In genomic region chr12:92921877-92922276, GRCh38 we compare ENCODE assay signal across 10 cellular contexts. TPM values are rescaled to one million over a fixed set of nuclear protein-coding genes. Genes with fewer than 3 reads are reported as not detected.
A peak's percentile ranks its signal among the peaks of the same experiment; 100 is the strongest.
DNase-seq lines count a peak whose midpoint lies in the region; ATAC-seq, FAIRE-seq and TF ChIP-seq lines count a peak whose summit lies in the region.
"Had no signal": no experiment of that assay in that cellular context is flagged by ENCODE, and none has a peak within 500 bp of the region (broad histone marks: within the 10 kb centered on the region; RNA-seq: fewer than 3 reads in every experiment).

No MANE protein-coding gene starts in this region.

- peak; percentile 96 for ATAC-seq in GM18907 (IDR thresholded peaks at IDR 0.05; ENCODE audit: unreplicated experiment)
- peak; percentile 90 for ATAC-seq in HG02678 (IDR thresholded peaks at IDR 0.05; ENCODE audit: unreplicated experiment)
- ATAC-seq in HG03558 (IDR thresholded peaks at IDR 0.05; ENCODE audit: extremely low read depth, unreplicated experiment), result peak; percentile 90
- ATAC-seq in SK-N-SH treated with all-trans-retinoic acid at 6 μM for 48 hours, result no peak

- DNase-seq in GM12892 (ENCODE audit: insufficient read length) (no peak), NCI-H2081 (lab: John Stamatoyannopoulos, UW) (no peak), NCI-H2081 treated with DMSO at 0.1 percent for 48 hours (lab: John Stamatoyannopoulos, UW) (no peak), NK-92 (lab: John Stamatoyannopoulos, UW; ENCODE audit: unreplicated experiment) (no peak)
- DNase-seq: colonic mucosa, KBM-7 had no signal

- TF ChIP-seq POLR2A in GM12892 (IDR thresholded peaks at IDR 0.05; ENCODE audit: low read depth, low read length), result no peak

- FAIRE-seq in GM12892 (lab: Jason Lieb, UNC), result peak; percentile 36

TF ChIP-seq in SK-N-SH treated with all-trans-retinoic acid at 6 μM for 48 hours, 23 proteins besides CTCF, POLR2A, EP300 and RAD21:
- TF ChIP-seq ISL1 (CRISPR knock-in tag; IDR thresholded peaks at IDR 0.05), result no peak
- no peak for TF ChIP-seq ESRRG (CRISPR knock-in tag; IDR thresholded peaks at IDR 0.05)
- TF ChIP-seq ZNF8 (CRISPR knock-in tag; IDR thresholded peaks at IDR 0.05), result no peak
- TF ChIP-seq BACH2 (CRISPR knock-in tag; IDR thresholded peaks at IDR 0.05; ENCODE audit: borderline replicate concordance), result no peak
- TF ChIP-seq OSR1 (CRISPR knock-in tag; IDR thresholded peaks at IDR 0.05), result no peak
- no peak for TF ChIP-seq PPARA (CRISPR knock-in tag; IDR thresholded peaks at IDR 0.05; ENCODE audit: borderline replicate concordance)
- no peak for TF ChIP-seq TCF4 (CRISPR knock-in tag; IDR thresholded peaks at IDR 0.05; ENCODE audit: borderline replicate concordance)
- no peak for TF ChIP-seq TOX (CRISPR knock-in tag; IDR thresholded peaks at IDR 0.05; ENCODE audit: borderline replicate concordance)
- TF ChIP-seq ZFP30 (CRISPR knock-in tag; IDR thresholded peaks at IDR 0.05), result no peak
- no peak for TF ChIP-seq TSHZ2 (CRISPR knock-in tag; IDR thresholded peaks at IDR 0.05)
- no peak for TF ChIP-seq GLIS3 (CRISPR knock-in tag; IDR thresholded peaks at IDR 0.05)
- TF ChIP-seq CSRNP3 (CRISPR knock-in tag; IDR thresholded peaks at IDR 0.05), result no peak
- TF ChIP-seq CSDC2 (CRISPR knock-in tag; IDR thresholded peaks at IDR 0.05), result no peak
- TF ChIP-seq PATZ1 (CRISPR knock-in tag; IDR thresholded peaks at IDR 0.05; ENCODE audit: borderline replicate concordance), result no peak
- no peak for TF ChIP-seq ZNF565 (CRISPR knock-in tag; conservative IDR thresholded peaks at IDR 0.05; ENCODE audit: low read depth)
- TF ChIP-seq ARNTL (CRISPR knock-in tag; IDR thresholded peaks at IDR 0.05; ENCODE audit: borderline replicate concordance, low read depth), result no peak
- no peak for TF ChIP-seq CREB5 (CRISPR knock-in tag; IDR thresholded peaks at IDR 0.05; ENCODE audit: low read depth)
- TF ChIP-seq POU6F1 (CRISPR knock-in tag; IDR thresholded peaks at IDR 0.05; ENCODE audit: borderline replicate concordance, low read depth), result no peak
- TF ChIP-seq ZNF70 (CRISPR knock-in tag; IDR thresholded peaks at IDR 0.05), result no peak
- TF ChIP-seq ZC3H10 (CRISPR knock-in tag; IDR thresholded peaks at IDR 0.05), result no peak
TF ChIP-seq in SK-N-SH treated with all-trans-retinoic acid at 6 μM for 48 hours: peak in this region for 0.

RNA-seq across cellular contexts. Expression of gene EEA1, which starts 7.2 kb away (rescaled TPM):
- polyA plus RNA-seq in GM12892 (2012; ENCODE audit: missing spikeins), result 10.1 TPM
